In the genomic region with DNA sequence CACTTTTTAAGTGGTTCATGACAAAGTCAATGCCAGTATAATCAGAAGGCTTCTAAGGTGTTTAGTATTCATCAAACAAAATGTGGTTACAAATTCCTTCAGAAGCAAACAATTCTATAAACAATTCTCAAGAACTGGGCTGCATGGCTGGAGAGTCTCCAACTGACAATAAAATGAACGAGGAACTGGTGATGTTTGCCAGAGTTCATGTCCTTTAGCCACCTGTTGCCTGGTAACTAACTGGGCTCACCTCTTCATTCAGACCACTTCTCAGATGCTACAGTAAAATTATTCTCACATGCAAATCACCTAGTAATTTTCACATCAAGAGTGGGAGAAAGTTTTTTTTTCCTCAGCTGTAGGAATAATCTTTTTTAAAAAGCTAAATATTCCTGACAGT, we compare ENCODE assay signal across 12 cellular contexts. TPM values are rescaled to one million over a fixed set of nuclear protein-coding genes. Genes with fewer than 3 reads are reported as not detected.
A peak's percentile ranks its signal among the peaks of the same experiment; 100 is the strongest.
DNase-seq lines count a peak whose midpoint lies in the region; ATAC-seq and TF ChIP-seq lines count a peak whose summit lies in the region.
"Had no signal": no experiment of that assay in that cellular context is flagged by ENCODE, and none has a peak within 500 bp of the region (broad histone marks: within the 10 kb centered on the region; RNA-seq: fewer than 3 reads in every experiment).

No MANE protein-coding gene starts in this region.

- no peaks in the 10 kb centered on the region for H3K36me3 Mint-ChIP-seq in neural progenitor cell

- H4K20me1 ChIP-seq in neural progenitor cell (ENCODE audit: low read depth): no peaks in the 10 kb centered on the region

- H3K27me3 Mint-ChIP-seq in neural progenitor cell (ENCODE audit: insufficient read depth, low read depth): no peaks in the 10 kb centered on the region

- H3K9me3 Mint-ChIP-seq in neural progenitor cell: no peaks in the 10 kb centered on the region

- ATAC-seq in GM18868 (IDR thresholded peaks at IDR 0.05; ENCODE audit: unreplicated experiment) (peak; percentile 74), HG02588 (IDR thresholded peaks at IDR 0.05; ENCODE audit: unreplicated experiment) (peak; percentile 54), omental fat pad (ENCODE audit: low FRiP score) (no peak)

- H3K79me2 ChIP-seq in neural progenitor cell (ENCODE audit: low read depth): no peaks in the 10 kb centered on the region

- H3K27me3 ChIP-seq in neural progenitor cell: no peaks in the 10 kb centered on the region
- H3K27me3 ChIP-seq: SJCRH30 had no signal

- peaks cover 5% of the 10 kb centered on the region for H3K4me1 Mint-ChIP-seq in neural progenitor cell

- H3K4me1 ChIP-seq in neural progenitor cell: no peaks in the 10 kb centered on the region

- H3K4me3 Mint-ChIP-seq in neural progenitor cell: no peak overlapping the region

- no peak overlapping the region for H3K4me2 ChIP-seq in neural progenitor cell

- no peaks in the 10 kb centered on the region for H3K36me3 ChIP-seq in neural progenitor cell
- H3K36me3 ChIP-seq: SJCRH30 had no signal

- H3K9ac ChIP-seq in neural progenitor cell: no peak overlapping the region

- no peak overlapping the region for H3K27ac ChIP-seq in neural progenitor cell
- H3K27ac ChIP-seq: SJCRH30 had no signal

- no peak overlapping the region for H3K4me3 ChIP-seq in neural progenitor cell
- H3K4me3 ChIP-seq: SJCRH30 had no signal

- no peaks in the 10 kb centered on the region for H3K9me3 ChIP-seq in neural progenitor cell (ENCODE audit: low read depth)
- H3K9me3 ChIP-seq: SJCRH30 had no signal

- H3F3A ChIP-seq in neural progenitor cell (ENCODE audit: low read depth): no peaks in the 10 kb centered on the region

- TF ChIP-seq CTCF in omental fat pad (IDR thresholded peaks at IDR 0.05): no peak
- no peak for TF ChIP-seq CTCF in neural progenitor cell (IDR thresholded peaks at IDR 0.05)

- H2AFZ ChIP-seq in neural progenitor cell (replicated peaks): no peak overlapping the region

- DNase-seq in NCI-H1092 treated with DMSO at 0.1 percent for 48 hours (lab: John Stamatoyannopoulos, UW): peak; percentile 30
- peak; percentile 2 to 12 for DNase-seq in lung microvascular endothelial cell (ENCODE audit: low read depth in 2 of 2)
- DNase-seq in stimulated activated naive CD4-positive, alpha-beta T cell (lab: John Stamatoyannopoulos, UW): no peak
- DNase-seq in NCI-H1417 treated with DMSO at 0.1 percent for 48 hours (lab: John Stamatoyannopoulos, UW): no peak
- no peak for DNase-seq in omental fat pad (ENCODE audit: low spot score)
- DNase-seq in neural progenitor cell (ENCODE audit: low spot score): no peak
- DNase-seq: cortex of kidney, NCI-H1105, nucleus accumbens had no signal

- H3K27ac Mint-ChIP-seq in neural progenitor cell: no peak overlapping the region

RNA-seq across cellular contexts. Expression of gene CAMK2D, which starts 53.3 kb away (rescaled TPM):
- total RNA-seq in lung microvascular endothelial cell (32.5 and 38.1 TPM in 2 replicates), omental fat pad (10 to 100 TPM; 78.7 to 86.1 (median 83.2) TPM), neural progenitor cell (ENCODE audit: low replicate concordance) (21.0 and 33.2 TPM in 2 replicates)

Comparison
In these comparisons a context has a peak if more than half of its experiments do, and no peak if none do; other contexts are left out.
1. DNase-seq: peak in NCI-H1092 treated with DMSO at 0.1 percent for 48 hours (single experiment) and lung microvascular endothelial cell (2 of 2); none in stimulated activated naive CD4-positive, alpha-beta T cell (0 of 6), NCI-H1417 treated with DMSO at 0.1 percent for 48 hours (single experiment), omental fat pad (single experiment) and neural progenitor cell (single experiment).